8 cellular contexts compared by ENCODE assay signal in the genomic region with DNA sequence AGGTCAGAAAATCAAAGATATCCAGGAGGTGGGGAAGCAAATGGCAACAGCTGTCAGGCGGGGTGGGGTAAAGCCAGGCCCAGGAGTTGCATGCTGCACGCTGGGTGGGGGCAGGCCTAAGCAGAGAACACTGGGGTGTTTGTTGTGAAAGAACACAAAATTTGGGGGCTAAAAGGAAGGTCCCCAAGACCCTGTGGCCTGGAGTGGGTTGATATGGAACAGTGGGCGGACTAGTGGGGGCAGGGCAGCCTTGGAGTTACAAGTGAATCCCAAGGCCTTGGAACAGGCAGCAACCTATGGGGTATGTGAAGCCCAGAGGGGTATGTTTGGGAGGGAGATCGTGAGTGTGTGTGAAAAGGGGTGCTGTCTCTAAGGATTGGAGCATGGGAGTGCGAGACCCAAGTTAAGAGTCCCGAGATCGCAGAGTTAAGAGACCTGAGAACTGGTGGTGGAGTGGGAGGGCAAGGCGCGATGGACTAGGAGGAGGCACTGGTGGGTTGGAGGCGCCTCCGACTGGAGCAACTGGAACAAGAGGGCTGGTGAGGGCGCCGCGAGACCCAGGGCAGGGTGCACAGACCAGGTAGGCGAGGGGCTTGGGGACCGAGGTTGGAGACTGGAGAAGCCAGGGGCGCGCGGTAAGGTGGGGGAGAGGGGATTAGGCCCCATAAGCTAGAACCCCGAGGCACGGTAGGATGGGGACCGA. TPM values are rescaled to one million over a fixed set of nuclear protein-coding genes. Genes with fewer than 3 reads are reported as not detected.
DNase-seq lines count a peak whose midpoint lies in the region; ATAC-seq and TF ChIP-seq lines count a peak whose summit lies in the region.

No MANE protein-coding gene starts in this region.

- peak overlapping the region; percentile 83 for H3K4me3 ChIP-seq in fibroblast of mammary gland (ENCODE audit: control insufficient read depth, low read depth, low read length)

- DNase-seq in activated T-cell treated with anti-CD3 and anti-CD28 coated beads, Interleukin-2, amount 50 U/mL, for 4 hours: no peak
- DNase-seq in activated T-cell treated with anti-CD3 and anti-CD28 coated beads for 4 hours: no peak
- DNase-seq in activated CD4-positive, alpha-beta T cell treated with anti-CD3 and anti-CD28 coated beads, Interleukin-2, amount 10 ng/mL, durations not matched to agents 24 days and 14 days: peak; percentile 75
- no peak for DNase-seq in fibroblast of mammary gland (ENCODE audit: low read depth)
- no peak for DNase-seq in neural crest cell (ENCODE audit: low read depth, low spot score)
- no peak for DNase-seq in SHP77 (lab: John Stamatoyannopoulos, UW)
- no peak for DNase-seq in mucosa of gallbladder (ENCODE audit: low spot score)

- no peak for TF ChIP-seq CTCF in fibroblast of mammary gland (conservative IDR thresholded peaks at IDR 0.05; ENCODE audit: control insufficient read depth, insufficient read depth, low read depth, low read length)
- TF ChIP-seq CTCF in neural crest cell (conservative IDR thresholded peaks at IDR 0.05): no peak

- ATAC-seq in activated T-cell treated with anti-CD3 and anti-CD28 coated beads, Interleukin-2, amount 50 U/mL, for 4 hours: peak; percentile 15 to 27
- ATAC-seq in HG03439 (IDR thresholded peaks at IDR 0.05; ENCODE audit: unreplicated experiment): peak; percentile 4

- no peaks in the 10 kb centered on the region for H3K27me3 Mint-ChIP-seq in activated T-cell treated with anti-CD3 and anti-CD28 coated beads, Interleukin-2, amount 50 U/mL, for 4 hours (ENCODE audit: low read depth)
- no peaks in the 10 kb centered on the region for H3K27me3 Mint-ChIP-seq in activated CD4-positive, alpha-beta T cell treated with anti-CD3 and anti-CD28 coated beads, Interleukin-2, amount 10 ng/mL, durations not matched to agents 24 days and 14 days
- H3K27me3 Mint-ChIP-seq in neural crest cell (ENCODE audit: low read depth): no peaks in the 10 kb centered on the region

- H3K4me1 Mint-ChIP-seq in activated T-cell treated with anti-CD3 and anti-CD28 coated beads, Interleukin-2, amount 50 U/mL, for 4 hours (ENCODE audit: low read depth): peaks cover 29% of the 10 kb centered on the region
- H3K4me1 Mint-ChIP-seq in activated CD4-positive, alpha-beta T cell treated with anti-CD3 and anti-CD28 coated beads, Interleukin-2, amount 10 ng/mL, durations not matched to agents 24 days and 14 days: peaks cover 36% of the 10 kb centered on the region
- H3K4me1 Mint-ChIP-seq in neural crest cell: peaks cover 34% of the 10 kb centered on the region

- peak overlapping the region; percentile 96 for H3K4me3 Mint-ChIP-seq in activated T-cell treated with anti-CD3 and anti-CD28 coated beads, Interleukin-2, amount 50 U/mL, for 4 hours
- peak overlapping the region; percentile 96 for H3K4me3 Mint-ChIP-seq in activated CD4-positive, alpha-beta T cell treated with anti-CD3 and anti-CD28 coated beads, Interleukin-2, amount 10 ng/mL, durations not matched to agents 24 days and 14 days
- peak overlapping the region; percentile 94 for H3K4me3 Mint-ChIP-seq in neural crest cell

- peaks cover 25% of the 10 kb centered on the region for H3K36me3 Mint-ChIP-seq in activated T-cell treated with anti-CD3 and anti-CD28 coated beads, Interleukin-2, amount 50 U/mL, for 4 hours (ENCODE audit: insufficient read depth)
- H3K36me3 Mint-ChIP-seq in activated CD4-positive, alpha-beta T cell treated with anti-CD3 and anti-CD28 coated beads, Interleukin-2, amount 10 ng/mL, durations not matched to agents 24 days and 14 days (ENCODE audit: low read depth): peaks cover 46% of the 10 kb centered on the region
- H3K36me3 Mint-ChIP-seq in neural crest cell (ENCODE audit: low read depth): peaks cover 6% of the 10 kb centered on the region

- intact Hi-C loops in activated CD4-positive, alpha-beta T cell treated with anti-CD3 and anti-CD28 coated beads, Interleukin-2, amount 10 ng/mL, durations not matched to agents 24 days and 14 days (cut with micrococcal nuclease): loop anchor here (1.0 to 10.0 kb wide), 6 partner anchors 32 to 488 kb away; a partner anchor contains a TSS

- H3K27ac Mint-ChIP-seq in activated CD4-positive, alpha-beta T cell treated with anti-CD3 and anti-CD28 coated beads, Interleukin-2, amount 10 ng/mL, durations not matched to agents 24 days and 14 days: peak overlapping the region; percentile 98
- H3K27ac Mint-ChIP-seq in neural crest cell (ENCODE audit: unreplicated experiment): peak overlapping the region; percentile 98

- H3K9me3 Mint-ChIP-seq in activated T-cell treated with anti-CD3 and anti-CD28 coated beads, Interleukin-2, amount 50 U/mL, for 4 hours: no peaks in the 10 kb centered on the region
- no peaks in the 10 kb centered on the region for H3K9me3 Mint-ChIP-seq in activated CD4-positive, alpha-beta T cell treated with anti-CD3 and anti-CD28 coated beads, Interleukin-2, amount 10 ng/mL, durations not matched to agents 24 days and 14 days
- no peaks in the 10 kb centered on the region for H3K9me3 Mint-ChIP-seq in neural crest cell

RNA-seq across cellular contexts. Expression of a gene that starts 0.7 kb away (rescaled TPM):
- total RNA-seq in activated T-cell treated with anti-CD3 and anti-CD28 coated beads, Interleukin-2, amount 50 U/mL, for 4 hours: 10 to 100 TPM; 13.2 to 15.0 (median 13.3) TPM
- 22.6 and 24.7 TPM in 2 replicates for total RNA-seq in activated CD4-positive, alpha-beta T cell treated with anti-CD3 and anti-CD28 coated beads, Interleukin-2, amount 10 ng/mL, durations not matched to agents 24 days and 14 days
- total RNA-seq in neural crest cell (40.6 and 42.9 TPM in 2 replicates), mucosa of gallbladder (29.5 TPM)

RNA-seq across cellular contexts. Expression of a gene that starts 6.2 kb away (rescaled TPM):
- total RNA-seq in activated T-cell treated with anti-CD3 and anti-CD28 coated beads, Interleukin-2, amount 50 U/mL, for 4 hours: 100 to 1,000 TPM in 2 of 3 donors, 10 to 100 TPM in 1; 93.3 to 120 (median 115) TPM
- 83.8 and 103 TPM in 2 replicates for total RNA-seq in activated CD4-positive, alpha-beta T cell treated with anti-CD3 and anti-CD28 coated beads, Interleukin-2, amount 10 ng/mL, durations not matched to agents 24 days and 14 days
- total RNA-seq in neural crest cell (45.7 and 56.8 TPM in 2 replicates), mucosa of gallbladder (49.1 TPM)

RNA-seq across cellular contexts. Expression of a gene that starts 6.4 kb away (rescaled TPM):
- total RNA-seq in activated T-cell treated with anti-CD3 and anti-CD28 coated beads, Interleukin-2, amount 50 U/mL, for 4 hours: 1 to 10 TPM; 5.4 to 9.1 (median 7.4) TPM
- total RNA-seq in activated CD4-positive, alpha-beta T cell treated with anti-CD3 and anti-CD28 coated beads, Interleukin-2, amount 10 ng/mL, durations not matched to agents 24 days and 14 days: 9.5 and 10.7 TPM in 2 replicates
- 16.7 and 20.3 TPM in 2 replicates for total RNA-seq in neural crest cell
- 71.6 TPM for total RNA-seq in mucosa of gallbladder

RNA-seq across cellular contexts. Expression of a gene that starts 23.1 kb away (rescaled TPM):
- total RNA-seq in activated T-cell treated with anti-CD3 and anti-CD28 coated beads, Interleukin-2, amount 50 U/mL, for 4 hours: 1 to 10 TPM; 1.3 to 4.3 (median 1.9) TPM
- 3.4 and 4.3 TPM in 2 replicates for total RNA-seq in activated CD4-positive, alpha-beta T cell treated with anti-CD3 and anti-CD28 coated beads, Interleukin-2, amount 10 ng/mL, durations not matched to agents 24 days and 14 days
- total RNA-seq in neural crest cell (101 and 106 TPM in 2 replicates), mucosa of gallbladder (30.0 TPM)

RNA-seq across cellular contexts. Expression of a gene that starts 31.6 kb away (rescaled TPM):
- 100 to 1,000 TPM in 2 of 3 donors, 10 to 100 TPM in 1; 98.1 to 103 (median 100) TPM for total RNA-seq in activated T-cell treated with anti-CD3 and anti-CD28 coated beads, Interleukin-2, amount 50 U/mL, for 4 hours
- 79.9 and 83.4 TPM in 2 replicates for total RNA-seq in activated CD4-positive, alpha-beta T cell treated with anti-CD3 and anti-CD28 coated beads, Interleukin-2, amount 10 ng/mL, durations not matched to agents 24 days and 14 days
- total RNA-seq in neural crest cell (89.1 and 93.4 TPM in 2 replicates), mucosa of gallbladder (40.6 TPM)
